ENCODE assay signal across 17 cellular contexts in genomic region chr12:72491399-72491798, GRCh38.
"Had no signal": no experiment of that assay in that cellular context is flagged by ENCODE, and none has a peak within 500 bp of the region (broad histone marks: within the 10 kb centered on the region; RNA-seq: fewer than 3 reads in every experiment).

No MANE protein-coding gene starts in this region.

- ATAC-seq: activated CD4-positive, CD25-positive, alpha-beta regulatory T cell treated with anti-CD3 and anti-CD28 coated beads, Interleukin-2, amount 50 U/mL, for 24 hours; gastroesophageal sphincter; left ventricle myocardium superior; psoas muscle; sciatic nerve; stimulated activated naive CD8-positive, alpha-beta T cell treated with anti-CD3 and anti-CD28 coated beads, Interleukin-15, amount 100 ng/mL, for 72 hours had no signal

- H3K36me3 ChIP-seq: cardiac muscle cell, gastroesophageal sphincter, thoracic aorta had no signal

- H3K4me3 ChIP-seq: cardiac muscle cell, coronary artery, gastroesophageal sphincter, psoas muscle, thoracic aorta had no signal

- H3K9me3 ChIP-seq: psoas muscle, thoracic aorta had no signal

- DNase-seq: activated CD4-positive, alpha-beta T cell treated with anti-CD3 and anti-CD28 coated beads, Interleukin-2, amount 50 U/mL, for 4 hours; activated gamma-delta T cell; activated naive CD8-positive, alpha-beta T cell treated with anti-CD3 and anti-CD28 coated beads, Interleukin-2, amount 10 ng/mL, durations not matched to agents 7 days and 5 days; activated T-cell treated with anti-CD3 and anti-CD28 coated beads, Interleukin-2, amount 50 U/mL, for 24 hours; effector CD8-positive, alpha-beta T cell; left ventricle myocardium superior; mesenchymal stem cell; psoas muscle; stimulated activated CD4-positive, alpha-beta T cell treated with anti-CD3 and anti-CD28 coated beads, Interleukin-4, amount 100 ng/mL, for 24 hours; stimulated activated naive CD8-positive, alpha-beta T cell treated with anti-CD3 and anti-CD28 coated beads, Interleukin-15, amount 100 ng/mL, for 72 hours; SW 1271 had no signal

- H3K27ac ChIP-seq: cardiac muscle cell, coronary artery, gastroesophageal sphincter, psoas muscle, thoracic aorta had no signal
